1 cellular context compared by ENCODE assay signal in the genomic region with DNA sequence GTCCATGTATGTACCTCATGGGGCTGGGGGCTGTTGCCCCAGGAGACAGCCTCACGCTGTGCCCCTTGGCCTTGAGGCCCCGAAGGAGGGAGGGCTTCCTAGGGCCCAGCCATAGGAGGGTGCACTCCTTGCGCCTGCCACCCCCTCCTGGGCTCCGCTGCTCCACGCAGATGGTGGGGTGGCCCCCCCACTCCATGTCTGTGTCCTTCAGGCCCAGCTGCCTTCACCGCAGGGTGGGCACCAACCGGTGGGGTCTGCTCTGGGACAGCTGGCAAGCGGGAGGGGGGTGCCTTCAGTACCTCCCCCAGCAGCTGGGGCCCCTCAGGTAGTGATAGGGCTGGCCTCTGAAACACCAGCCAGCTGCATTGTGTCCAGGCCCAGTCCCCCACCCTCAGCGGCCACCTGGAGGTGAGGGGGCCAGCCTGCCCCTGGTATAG.
TF ChIP-seq lines count a peak whose summit lies in the region.

No MANE protein-coding gene starts in this region.

TF ChIP-seq in SK-N-SH treated with all-trans-retinoic acid at 6 μM for 48 hours, 23 proteins besides CTCF, POLR2A, EP300 and RAD21 (continued from another document):
- TF ChIP-seq, protein P1, sequence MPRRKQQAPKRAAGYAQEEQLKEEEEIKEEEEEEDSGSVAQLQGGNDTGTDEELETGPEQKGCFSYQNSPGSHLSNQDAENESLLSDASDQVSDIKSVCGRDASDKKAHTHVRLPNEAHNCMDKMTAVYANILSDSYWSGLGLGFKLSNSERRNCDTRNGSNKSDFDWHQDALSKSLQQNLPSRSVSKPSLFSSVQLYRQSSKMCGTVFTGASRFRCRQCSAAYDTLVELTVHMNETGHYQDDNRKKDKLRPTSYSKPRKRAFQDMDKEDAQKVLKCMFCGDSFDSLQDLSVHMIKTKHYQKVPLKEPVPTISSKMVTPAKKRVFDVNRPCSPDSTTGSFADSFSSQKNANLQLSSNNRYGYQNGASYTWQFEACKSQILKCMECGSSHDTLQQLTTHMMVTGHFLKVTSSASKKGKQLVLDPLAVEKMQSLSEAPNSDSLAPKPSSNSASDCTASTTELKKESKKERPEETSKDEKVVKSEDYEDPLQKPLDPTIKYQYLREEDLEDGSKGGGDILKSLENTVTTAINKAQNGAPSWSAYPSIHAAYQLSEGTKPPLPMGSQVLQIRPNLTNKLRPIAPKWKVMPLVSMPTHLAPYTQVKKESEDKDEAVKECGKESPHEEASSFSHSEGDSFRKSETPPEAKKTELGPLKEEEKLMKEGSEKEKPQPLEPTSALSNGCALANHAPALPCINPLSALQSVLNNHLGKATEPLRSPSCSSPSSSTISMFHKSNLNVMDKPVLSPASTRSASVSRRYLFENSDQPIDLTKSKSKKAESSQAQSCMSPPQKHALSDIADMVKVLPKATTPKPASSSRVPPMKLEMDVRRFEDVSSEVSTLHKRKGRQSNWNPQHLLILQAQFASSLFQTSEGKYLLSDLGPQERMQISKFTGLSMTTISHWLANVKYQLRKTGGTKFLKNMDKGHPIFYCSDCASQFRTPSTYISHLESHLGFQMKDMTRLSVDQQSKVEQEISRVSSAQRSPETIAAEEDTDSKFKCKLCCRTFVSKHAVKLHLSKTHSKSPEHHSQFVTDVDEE (CRISPR knock-in tag; IDR thresholded peaks at IDR 0.05) = no peak
- TF ChIP-seq ISL1 (CRISPR knock-in tag; IDR thresholded peaks at IDR 0.05) (no peak), ESRRG (CRISPR knock-in tag; IDR thresholded peaks at IDR 0.05) (no peak), ZNF70 (CRISPR knock-in tag; IDR thresholded peaks at IDR 0.05) (no peak), ZFP3 (CRISPR knock-in tag; IDR thresholded peaks at IDR 0.05) (no peak), TCF4 (CRISPR knock-in tag; IDR thresholded peaks at IDR 0.05; ENCODE audit: borderline replicate concordance) (no peak), RARB (CRISPR knock-in tag; IDR thresholded peaks at IDR 0.05) (no peak), GLIS3 (CRISPR knock-in tag; IDR thresholded peaks at IDR 0.05) (no peak), ARNTL (CRISPR knock-in tag; IDR thresholded peaks at IDR 0.05; ENCODE audit: borderline replicate concordance, low read depth) (no peak)
- TF ChIP-seq, protein P2, sequence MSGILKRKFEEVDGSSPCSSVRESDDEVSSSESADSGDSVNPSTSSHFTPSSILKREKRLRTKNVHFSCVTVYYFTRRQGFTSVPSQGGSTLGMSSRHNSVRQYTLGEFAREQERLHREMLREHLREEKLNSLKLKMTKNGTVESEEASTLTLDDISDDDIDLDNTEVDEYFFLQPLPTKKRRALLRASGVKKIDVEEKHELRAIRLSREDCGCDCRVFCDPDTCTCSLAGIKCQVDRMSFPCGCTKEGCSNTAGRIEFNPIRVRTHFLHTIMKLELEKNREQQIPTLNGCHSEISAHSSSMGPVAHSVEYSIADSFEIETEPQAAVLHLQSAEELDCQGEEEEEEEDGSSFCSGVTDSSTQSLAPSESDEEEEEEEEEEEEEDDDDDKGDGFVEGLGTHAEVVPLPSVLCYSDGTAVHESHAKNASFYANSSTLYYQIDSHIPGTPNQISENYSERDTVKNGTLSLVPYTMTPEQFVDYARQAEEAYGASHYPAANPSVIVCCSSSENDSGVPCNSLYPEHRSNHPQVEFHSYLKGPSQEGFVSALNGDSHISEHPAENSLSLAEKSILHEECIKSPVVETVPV (CRISPR knock-in tag; IDR thresholded peaks at IDR 0.05) = no peak
